Comparison of ENCODE assay signal across 31 cellular contexts in the genomic region with DNA sequence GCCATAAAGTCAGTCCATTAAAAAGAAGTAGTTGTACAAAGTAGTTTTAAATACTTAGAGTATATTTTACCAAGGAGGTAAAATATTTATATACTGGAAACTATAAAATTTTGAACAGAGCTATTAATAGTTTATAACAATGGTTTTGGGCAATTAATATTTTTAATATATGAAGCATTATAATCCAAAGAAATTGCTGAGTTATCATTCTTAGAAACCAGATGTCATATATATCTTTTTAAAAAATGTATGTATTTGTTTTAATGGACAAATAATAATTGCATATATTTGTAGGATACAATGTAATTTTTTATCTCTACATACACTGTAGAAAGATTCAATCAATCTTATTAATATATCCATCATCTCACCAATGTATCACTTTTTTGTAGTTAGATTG.
"Had no signal": no experiment of that assay in that cellular context is flagged by ENCODE, and none has a peak within 500 bp of the region (broad histone marks: within the 10 kb centered on the region; RNA-seq: fewer than 3 reads in every experiment).

No MANE protein-coding gene starts in this region.

- H3K9ac ChIP-seq: neural progenitor cell had no signal

- H3K4me2 ChIP-seq: neural progenitor cell, smooth muscle cell had no signal

- H3K4me1 Mint-ChIP-seq: naive thymus-derived CD4-positive, alpha-beta T cell; natural killer cell; nephron; neural progenitor cell; stimulated activated memory B cell treated with anti-CD40 and anti-IgM and Interleukin-4, amounts not matched to agents 10 μg/mL and 1 μg/mL and 100 μg/mL, for 72 hours; stimulated activated naive CD8-positive, alpha-beta T cell treated with anti-CD3 and anti-CD28 coated beads, Interleukin-15, amount 100 ng/mL, for 72 hours had no signal

- FAIRE-seq: urothelium cell line had no signal

- H3K36me3 ChIP-seq: neural progenitor cell, ovary, spleen, suprapubic skin, tibial artery, transverse colon, upper lobe of left lung, vagina had no signal

- H3K27ac Mint-ChIP-seq: naive thymus-derived CD4-positive, alpha-beta T cell; natural killer cell; nephron; neural progenitor cell; progenitor cell of endocrine pancreas; stimulated activated memory B cell treated with anti-CD40 and anti-IgM and Interleukin-4, amounts not matched to agents 10 μg/mL and 1 μg/mL and 100 μg/mL, for 72 hours; stimulated activated naive CD8-positive, alpha-beta T cell treated with anti-CD3 and anti-CD28 coated beads, Interleukin-15, amount 100 ng/mL, for 72 hours had no signal

- DNase-seq: naive thymus-derived CD4-positive, alpha-beta T cell; natural killer cell; occipital lobe; ovary; posterior cingulate gyrus; psoas muscle; right cardiac atrium; spleen; stimulated activated CD4-positive, alpha-beta T cell treated with anti-CD3 and anti-CD28 coated beads, Interleukin-12 subunit alpha, Interleukin-12 subunit beta, amount 100 ng/mL, for 4 hours; stimulated activated CD4-positive, alpha-beta T cell treated with anti-CD3 and anti-CD28 coated beads, Interleukin-1b, Interleukin-23, amount 100 ng/mL, for 48 hours; stimulated activated CD4-positive, alpha-beta T cell treated with anti-CD3 and anti-CD28 coated beads, Interleukin-4, amount 100 ng/mL, for 1 hour; stimulated activated CD4-positive, alpha-beta T cell treated with anti-CD3 and anti-CD28 coated beads, Interleukin-4, amount 100 ng/mL, for 4 hours; stimulated activated CD8-positive, alpha-beta memory T cell treated with anti-CD3 and anti-CD28 coated beads, Interleukin-4, amount 100 ng/mL, for 48 hours; stimulated activated naive CD4-positive, alpha-beta T cell; stimulated activated naive CD8-positive, alpha-beta T cell treated with anti-CD3 and anti-CD28 coated beads, Interleukin-15, amount 100 ng/mL, for 72 hours; stimulated activated naive CD8-positive, alpha-beta T cell treated with anti-CD3 and anti-CD28 coated beads, Interleukin-15, Interleukin-2, amounts not matched to agents 100 U/mL and 50 U/mL, for 24 hours; substantia nigra; testis; tibial artery; transverse colon; upper lobe of left lung had no signal

- H3K9me3 Mint-ChIP-seq: nephron, neural progenitor cell had no signal

- H3K4me3 ChIP-seq: neural progenitor cell, ovary, psoas muscle, skin epidermis, smooth muscle cell, spleen, suprapubic skin, testis, tibial artery, transverse colon, upper lobe of left lung, vagina had no signal

- H3K4me3 Mint-ChIP-seq: naive thymus-derived CD4-positive, alpha-beta T cell; natural killer cell; nephron; neural progenitor cell; stimulated activated memory B cell treated with anti-CD40 and anti-IgM and Interleukin-4, amounts not matched to agents 10 μg/mL and 1 μg/mL and 100 μg/mL, for 72 hours; stimulated activated naive CD8-positive, alpha-beta T cell treated with anti-CD3 and anti-CD28 coated beads, Interleukin-15, amount 100 ng/mL, for 72 hours had no signal

- H3K27me3 Mint-ChIP-seq: naive thymus-derived CD4-positive, alpha-beta T cell; progenitor cell of endocrine pancreas; stimulated activated memory B cell treated with anti-CD40 and anti-IgM and Interleukin-4, amounts not matched to agents 10 μg/mL and 1 μg/mL and 100 μg/mL, for 72 hours; stimulated activated naive CD8-positive, alpha-beta T cell treated with anti-CD3 and anti-CD28 coated beads, Interleukin-15, amount 100 ng/mL, for 72 hours had no signal

- H3K9me3 ChIP-seq: ovary, psoas muscle, suprapubic skin, testis, transverse colon, upper lobe of left lung, vagina had no signal

- H3K36me3 Mint-ChIP-seq: naive thymus-derived CD4-positive, alpha-beta T cell; natural killer cell; neural progenitor cell; stimulated activated memory B cell treated with anti-CD40 and anti-IgM and Interleukin-4, amounts not matched to agents 10 μg/mL and 1 μg/mL and 100 μg/mL, for 72 hours had no signal

- H3K27me3 ChIP-seq: neural progenitor cell, ovary, spleen, suprapubic skin, testis, tibial artery, transverse colon, upper lobe of left lung, vagina had no signal

- H3K4me1 ChIP-seq: neural progenitor cell, psoas muscle, spleen, suprapubic skin, testis, tibial artery, transverse colon, upper lobe of left lung, vagina had no signal

- H2AFZ ChIP-seq: neural progenitor cell had no signal

- H3K27ac ChIP-seq: neural progenitor cell, ovary, psoas muscle, skin epidermis, spleen, suprapubic skin, testis, tibial artery, transverse colon, upper lobe of left lung, vagina had no signal

- ATAC-seq: naive thymus-derived CD4-positive, alpha-beta T cell; natural killer cell; psoas muscle; right cardiac atrium; sciatic nerve; stimulated activated memory B cell treated with anti-CD40 and anti-IgM and Interleukin-4, amounts not matched to agents 10 μg/mL and 1 μg/mL and 100 μg/mL, for 72 hours; stimulated activated naive CD8-positive, alpha-beta T cell treated with anti-CD3 and anti-CD28 coated beads, Interleukin-15, amount 100 ng/mL, for 72 hours; stimulated activated naive CD8-positive, alpha-beta T cell treated with anti-CD3 and anti-CD28 coated beads, Interleukin-15, Interleukin-2, amounts not matched to agents 100 U/mL and 50 U/mL, for 24 hours had no signal
